8 cellular contexts compared by ENCODE assay signal in the genomic region with DNA sequence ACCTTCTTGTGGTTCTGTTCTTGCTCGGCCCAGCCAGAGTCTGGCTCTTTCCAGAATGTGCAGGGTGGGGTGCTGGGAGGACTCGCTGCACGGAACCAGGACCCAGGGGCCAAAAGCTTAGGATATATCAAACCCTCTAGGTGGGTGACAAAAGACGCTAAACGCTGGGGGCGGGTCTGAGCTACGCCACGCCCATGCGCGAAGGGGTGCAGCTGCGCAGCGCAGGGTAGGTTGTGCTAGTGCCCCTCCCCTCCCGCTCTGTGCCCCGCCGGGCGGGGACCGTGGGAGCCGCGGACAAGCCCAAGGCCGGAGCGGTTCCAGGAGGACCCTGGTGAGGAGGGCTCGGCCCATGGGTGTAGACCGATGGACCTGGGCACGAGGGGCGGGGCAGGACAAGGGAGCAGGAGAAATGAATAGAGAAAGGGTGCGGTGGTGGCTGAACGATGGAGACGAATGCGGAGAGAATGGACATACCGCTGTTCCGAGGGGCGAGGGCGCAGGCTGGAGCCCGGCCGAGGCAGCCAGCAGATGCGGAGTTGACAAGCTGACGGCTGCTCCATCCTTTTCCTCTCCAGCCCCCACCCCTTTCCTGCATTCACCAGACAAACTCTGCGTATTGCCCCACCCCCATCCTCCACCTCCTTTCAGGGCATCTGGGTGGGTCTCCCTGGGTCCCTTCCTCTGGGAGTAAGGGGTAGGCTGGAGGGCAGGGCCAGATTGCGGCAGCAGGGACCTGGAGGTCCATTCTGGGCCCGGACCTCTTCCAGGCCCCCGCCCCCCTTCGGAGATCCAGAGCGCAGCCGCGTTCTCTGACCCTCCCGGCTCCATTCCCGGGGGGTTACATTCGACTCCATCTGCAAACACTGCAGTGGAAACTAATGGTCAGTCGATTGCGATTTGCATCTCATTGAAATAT. TPM values are rescaled to one million over a fixed set of nuclear protein-coding genes. Genes with fewer than 3 reads are reported as not detected.
DNase-seq lines count a peak whose midpoint lies in the region; ATAC-seq and TF ChIP-seq lines count a peak whose summit lies in the region.

A gene with protein sequence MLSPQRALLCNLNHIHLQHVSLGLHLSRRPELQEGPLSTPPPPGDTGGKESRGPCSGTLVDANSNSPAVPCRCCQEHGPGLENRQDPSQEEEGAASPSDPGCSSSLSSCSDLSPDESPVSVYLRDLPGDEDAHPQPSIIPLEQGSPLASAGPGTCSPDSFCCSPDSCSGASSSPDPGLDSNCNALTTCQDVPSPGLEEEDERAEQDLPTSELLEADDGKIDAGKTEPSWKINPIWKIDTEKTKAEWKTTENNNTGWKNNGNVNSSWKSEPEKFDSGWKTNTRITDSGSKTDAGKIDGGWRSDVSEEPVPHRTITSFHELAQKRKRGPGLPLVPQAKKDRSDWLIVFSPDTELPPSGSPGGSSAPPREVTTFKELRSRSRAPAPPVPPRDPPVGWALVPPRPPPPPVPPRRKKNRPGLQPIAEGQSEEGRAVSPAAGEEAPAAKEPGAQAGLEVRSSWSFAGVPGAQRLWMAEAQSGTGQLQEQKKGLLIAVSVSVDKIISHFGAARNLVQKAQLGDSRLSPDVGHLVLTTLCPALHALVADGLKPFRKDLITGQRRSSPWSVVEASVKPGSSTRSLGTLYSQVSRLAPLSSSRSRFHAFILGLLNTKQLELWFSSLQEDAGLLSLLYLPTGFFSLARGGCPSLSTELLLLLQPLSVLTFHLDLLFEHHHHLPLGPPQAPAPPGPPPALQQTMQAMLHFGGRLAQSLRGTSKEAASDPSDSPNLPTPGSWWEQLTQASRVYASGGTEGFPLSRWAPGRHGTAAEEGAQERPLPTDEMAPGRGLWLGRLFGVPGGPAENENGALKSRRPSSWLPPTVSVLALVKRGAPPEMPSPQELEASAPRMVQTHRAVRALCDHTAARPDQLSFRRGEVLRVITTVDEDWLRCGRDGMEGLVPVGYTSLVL (plus strand): TSS at position 234 of the 916 bp plus-strand sequence. CDS start 880 bp downstream, outside the sequence.

- H3K4me2 ChIP-seq in smooth muscle cell = peak within 1 kb of the TSS; percentile 88

- intact Hi-C loops in activated CD4-positive, alpha-beta T cell treated with anti-CD3 and anti-CD28 coated beads for 36 hours (cut with DNase I, micrococcal nuclease) = loop anchor here (5.0 to 10.0 kb wide), 7 partner anchors 114 to 656 kb away; a partner anchor contains a TSS

- H3K9me3 Mint-ChIP-seq in activated CD4-positive, alpha-beta T cell treated with anti-CD3 and anti-CD28 coated beads for 36 hours (ENCODE audit: low read depth) = no peaks in the 10 kb centered on the region

- DNase-seq in BJ (ENCODE audit: low read depth) (no peak), MG63 (no peak), cerebellar nuclear complex (lab: John Stamatoyannopoulos, UW) (peak; percentile 16 to 71), islet precursor cell (peak; percentile 77), smooth muscle cell (lab: John Stamatoyannopoulos, UW; ENCODE audit: unreplicated experiment) (peak; percentile 16), D341Med (ENCODE audit: low spot score) (no peak)
- peak; percentile 89 for DNase-seq in activated CD4-positive, alpha-beta T cell treated with anti-CD3 and anti-CD28 coated beads for 36 hours

- POLR2A ChIA-PET in BJ (lab: Charles Lee) = no interaction called here
- POLR2A ChIA-PET in activated CD4-positive, alpha-beta T cell treated with anti-CD3 and anti-CD28 coated beads for 36 hours (lab: Charles Lee) = no interaction called here

- no peak within 1 kb of the TSS for H3K27ac Mint-ChIP-seq in activated CD4-positive, alpha-beta T cell treated with anti-CD3 and anti-CD28 coated beads for 36 hours

- CTCF ChIA-PET in BJ (lab: Yijun Ruan, JAX) = interaction anchor here (0.7 to 4.3 kb wide), 7 partner anchors 28 to 282 kb away, joined by 3 to 54 read pairs (median 4); a partner anchor contains a TSS
- CTCF ChIA-PET in activated CD4-positive, alpha-beta T cell treated with anti-CD3 and anti-CD28 coated beads for 36 hours (lab: Charles Lee) = interaction anchor here (0.6 to 6.1 kb wide), 13 partner anchors 10 to 1329 kb away, joined by 3 to 79 read pairs (median 3); a partner anchor contains a TSS

- H3K79me2 ChIP-seq in smooth muscle cell (ENCODE audit: low read depth) = no peaks in the 10 kb centered on the region

- peaks cover 39% of the 10 kb centered on the region for H3K4me1 Mint-ChIP-seq in activated CD4-positive, alpha-beta T cell treated with anti-CD3 and anti-CD28 coated beads for 36 hours

- ATAC-seq in activated CD4-positive, alpha-beta T cell treated with anti-CD3 and anti-CD28 coated beads for 36 hours = peak; percentile 51
- no peak for ATAC-seq in GM19023 (IDR thresholded peaks at IDR 0.05; ENCODE audit: unreplicated experiment)

- peaks cover 12% of the 10 kb centered on the region for H3F3A ChIP-seq in smooth muscle cell (ENCODE audit: low read depth)

- no peak within 1 kb of the TSS for H2AFZ ChIP-seq in smooth muscle cell (ENCODE audit: low read depth)

- H4K20me1 ChIP-seq in smooth muscle cell (ENCODE audit: low read depth) = peaks cover 21% of the 10 kb centered on the region

- 21% methylated on average over 37 of the region's 50 CpGs for WGBS in smooth muscle cell (ENCODE audit: low lambda C conversion rate)

- no peak within 1 kb of the TSS for H3K9ac ChIP-seq in smooth muscle cell (ENCODE audit: low read depth)

- no peak within 1 kb of the TSS for H3K27ac ChIP-seq in smooth muscle cell (ENCODE audit: low read depth)

- peak within 1 kb of the TSS; percentile 59 for H3K4me3 ChIP-seq in BJ (ENCODE audit: low read depth, low read length)
- H3K4me3 ChIP-seq in MG63 = no peak within 1 kb of the TSS
- peak within 1 kb of the TSS; percentile 75 for H3K4me3 ChIP-seq in smooth muscle cell

- H3K36me3 ChIP-seq in BJ (ENCODE audit: control insufficient read depth, insufficient read depth, low read length) = 0 out of 2 replicates have a peak, but pooled peaks cover 1% of the 10 kb centered on the region
- peaks cover 45% of the 10 kb centered on the region for H3K36me3 ChIP-seq in MG63
- no peaks in the 10 kb centered on the region for H3K36me3 ChIP-seq in smooth muscle cell (ENCODE audit: low read depth)

- no peaks in the 10 kb centered on the region for H3K9me3 ChIP-seq in MG63
- H3K9me3 ChIP-seq in smooth muscle cell (replicated peaks; ENCODE audit: low read depth) = no peaks in the 10 kb centered on the region

- TF ChIP-seq CTCF in BJ (IDR thresholded peaks at IDR 0.05; ENCODE audit: insufficient read depth, low read depth, low read length) (no peak), smooth muscle cell (IDR thresholded peaks at IDR 0.05; ENCODE audit: borderline replicate concordance, insufficient read depth, poor library complexity, severe bottlenecking) (no peak)

- peaks cover 28% of the 10 kb centered on the region for H3K36me3 Mint-ChIP-seq in activated CD4-positive, alpha-beta T cell treated with anti-CD3 and anti-CD28 coated beads for 36 hours (ENCODE audit: low read depth)

- H3K4me3 Mint-ChIP-seq in activated CD4-positive, alpha-beta T cell treated with anti-CD3 and anti-CD28 coated beads for 36 hours = peak within 1 kb of the TSS; percentile 76

- no peaks in the 10 kb centered on the region for H3K27me3 Mint-ChIP-seq in activated CD4-positive, alpha-beta T cell treated with anti-CD3 and anti-CD28 coated beads for 36 hours

- H3K27me3 ChIP-seq in BJ (ENCODE audit: control insufficient read depth, insufficient read depth, low read length) (no peaks in the 10 kb centered on the region), MG63 (no peaks in the 10 kb centered on the region), smooth muscle cell (ENCODE audit: low read depth) (no peaks in the 10 kb centered on the region)

- H3K4me1 ChIP-seq in smooth muscle cell (ENCODE audit: low read depth) = peaks cover 18% of the 10 kb centered on the region

RNA-seq across cellular contexts. Expression of the gene that starts here (rescaled TPM):
- polyA plus RNA-seq in BJ (2011; rRNA removed) (23.2 and 34.1 TPM in 2 replicates), smooth muscle cell (33.2 and 42.6 TPM in 2 replicates)
- polyA minus RNA-seq in BJ (2011; rRNA and poly(A)+ RNA removed) = 13.4 and 17.1 TPM in 2 replicates
- 22.9 and 27.0 TPM in 2 replicates for total RNA-seq in MG63 (2014; rRNA removed; shearing (Covaris generic); ENCODE audit: low replicate concordance)
- 10 to 100 TPM; 21.3 to 22.2 TPM for total RNA-seq in activated CD4-positive, alpha-beta T cell treated with anti-CD3 and anti-CD28 coated beads for 36 hours
- 28.6 and 28.7 TPM in 2 replicates for total RNA-seq in smooth muscle cell

Comparison
In these comparisons a context has a peak if more than half of its experiments do, and no peak if none do; other contexts are left out.
1. DNase-seq: peak in activated CD4-positive, alpha-beta T cell treated with anti-CD3 and anti-CD28 coated beads for 36 hours (single experiment), cerebellar nuclear complex (2 of 2), islet precursor cell (single experiment) and smooth muscle cell (single experiment); none in BJ (single experiment), MG63 (single experiment) and D341Med (single experiment).